ENCODE assay signal across 8 cellular contexts in the genomic region with DNA sequence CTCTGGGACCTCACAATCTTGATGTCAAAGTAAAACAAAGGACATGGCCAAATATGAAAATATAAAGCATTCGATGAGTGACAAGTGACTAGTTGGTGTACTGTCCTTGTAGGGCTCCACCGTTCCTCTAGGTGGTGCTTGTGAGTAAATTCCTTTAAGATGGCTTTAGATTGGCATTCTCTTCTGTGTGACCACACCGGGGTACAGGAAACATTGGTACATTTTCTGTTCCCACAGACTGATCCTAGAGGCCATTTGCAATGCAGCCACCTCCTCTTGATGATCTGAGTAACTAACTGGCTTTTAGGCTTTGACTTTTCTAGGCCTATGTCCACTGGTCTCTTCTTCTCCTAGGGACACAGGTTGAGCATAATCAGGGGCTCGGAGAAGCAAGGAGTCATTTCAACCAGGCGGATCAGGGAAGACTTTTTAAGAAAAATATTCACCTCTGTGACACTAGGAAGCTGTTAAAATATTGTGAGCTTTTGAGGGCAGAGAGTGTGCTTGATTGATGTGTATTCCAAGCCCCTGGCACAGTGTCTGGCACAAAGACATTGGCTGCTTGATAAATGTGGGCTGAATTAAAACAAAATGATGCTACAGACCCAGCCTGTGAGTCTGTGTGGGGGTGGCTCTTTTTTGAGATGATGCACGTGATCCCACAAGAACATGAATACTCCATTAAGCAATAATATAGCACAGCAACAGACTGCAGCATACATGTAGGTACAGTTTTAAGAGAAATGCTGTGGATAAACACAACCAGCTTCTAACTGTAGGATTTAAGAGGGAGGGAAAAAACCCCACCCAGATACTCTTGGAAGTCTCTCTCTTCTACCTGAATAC. TPM values are rescaled to one million over a fixed set of nuclear protein-coding genes. Genes with fewer than 3 reads are reported as not detected.
A peak's percentile ranks its signal among the peaks of the same experiment; 100 is the strongest.
DNase-seq lines count a peak whose midpoint lies in the region; ATAC-seq and TF ChIP-seq lines count a peak whose summit lies in the region.

No MANE protein-coding gene starts in this region.

- in situ Hi-C loops in astrocyte of the cerebellum (cut with HindIII; ENCODE audit: low sequenced_read_pairs) = no loop called here

- ATAC-seq in GM18511 (IDR thresholded peaks at IDR 0.05; ENCODE audit: unreplicated experiment) = peak; percentile 64
- peak; percentile 71 for ATAC-seq in HG03354 (IDR thresholded peaks at IDR 0.05; ENCODE audit: poor library complexity, severe bottlenecking, unreplicated experiment)

- H3K4me3 ChIP-seq in SJCRH30 (no peak overlapping the region), astrocyte of the cerebellum (ENCODE audit: low read depth, low read length) (no peak overlapping the region)

- H3K4me1 ChIP-seq in SJCRH30 = peaks cover 4% of the 10 kb centered on the region

- H3K27ac ChIP-seq in SJCRH30 = no peak overlapping the region

- no peaks in the 10 kb centered on the region for H3K9me3 ChIP-seq in SJCRH30 (replicated peaks)

- no peaks in the 10 kb centered on the region for H3K36me3 ChIP-seq in SJCRH30

- H3K27me3 ChIP-seq in SJCRH30 = no peaks in the 10 kb centered on the region

- DNase-seq in Ammon's horn (ENCODE audit: low spot score) (peak; percentile 46), SJCRH30 (peak; percentile 45 to 75), astrocyte of the cerebellum (ENCODE audit: low read depth) (peak; percentile 20), iPS-NIHi7 (ENCODE audit: extremely low spot score) (peak; percentile 70), C1 segment of cervical spinal cord (lab: John Stamatoyannopoulos, UW) (no peak)
- DNase-seq in stimulated activated CD4-positive, alpha-beta T cell treated with anti-CD3 and anti-CD28 coated beads, Interleukin-4, amount 100 ng/mL, for 48 hours (ENCODE audit: low read depth in 2 of 2) = peak; percentile 20 to 28

- peak; percentile 74 for TF ChIP-seq CTCF in astrocyte of the cerebellum (IDR thresholded peaks at IDR 0.05; ENCODE audit: low read depth, low read length, missing control alignments)

RNA-seq across cellular contexts. Expression of a gene that starts 21.0 kb away (rescaled TPM):
- total RNA-seq in SJCRH30 (2014; rRNA removed; shearing (Covaris generic)) = 0.03 and 1.1 TPM in 2 replicates

RNA-seq across cellular contexts. Expression of a gene that starts 52.3 kb away (rescaled TPM):
- 10.1 and 11.2 TPM in 2 replicates for total RNA-seq in SJCRH30 (2014; rRNA removed; shearing (Covaris generic))

Comparison
In these comparisons a context has a peak if more than half of its experiments do, and no peak if none do; other contexts are left out.
1. DNase-seq: peak in Ammon's horn (single experiment), SJCRH30 (2 of 2), astrocyte of the cerebellum (single experiment), iPS-NIHi7 (single experiment) and stimulated activated CD4-positive, alpha-beta T cell treated with anti-CD3 and anti-CD28 coated beads, Interleukin-4, amount 100 ng/mL, for 48 hours (2 of 2); none in C1 segment of cervical spinal cord (0 of 14).